In the genomic region with DNA sequence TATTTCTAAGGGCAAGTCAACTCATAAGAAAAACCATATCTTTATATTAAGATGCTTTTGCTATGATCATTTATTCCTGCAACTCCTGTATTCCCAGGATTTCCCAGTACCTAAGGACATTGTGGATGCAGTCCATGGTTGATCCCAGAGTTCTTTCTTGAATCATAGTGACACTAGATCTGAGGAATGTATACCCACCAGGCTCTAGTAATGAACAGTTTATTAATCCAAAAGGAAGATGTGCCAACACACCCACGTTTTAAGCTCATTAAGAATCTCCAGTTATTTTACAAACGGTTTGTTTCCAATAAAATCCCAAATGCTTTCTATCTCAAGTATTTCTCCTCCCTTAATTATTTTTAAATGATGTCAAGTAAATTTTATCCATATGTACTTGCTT, we compare ENCODE assay signal across 1 cellular context.
TF ChIP-seq lines count a peak whose summit lies in the region.

No MANE protein-coding gene starts in this region.

TF ChIP-seq in GM23338, 12 proteins besides CTCF, POLR2A, EP300 and RAD21 (continued from another document):
- no peak for TF ChIP-seq ZNF462 (CRISPR knock-in tag; IDR thresholded peaks at IDR 0.05)
- TF ChIP-seq ZNF114 (CRISPR knock-in tag; IDR thresholded peaks at IDR 0.05): no peak
- no peak for TF ChIP-seq JUNB (IDR thresholded peaks at IDR 0.05; ENCODE audit: unreplicated experiment)
- TF ChIP-seq EZH2 (IDR thresholded peaks at IDR 0.05; ENCODE audit: low read depth, unreplicated experiment): no peak
- no peak for TF ChIP-seq REST (IDR thresholded peaks at IDR 0.05; ENCODE audit: unreplicated experiment)
- TF ChIP-seq ZNF331 (CRISPR knock-in tag; IDR thresholded peaks at IDR 0.05; ENCODE audit: low read depth): no peak
- no peak for TF ChIP-seq CREB1 (CRISPR knock-in tag; IDR thresholded peaks at IDR 0.05; ENCODE audit: low read depth)
- no peak for TF ChIP-seq POLR2AphosphoS5 (IDR thresholded peaks at IDR 0.05; ENCODE audit: low read depth)
- TF ChIP-seq ETS1 (IDR thresholded peaks at IDR 0.05): no peak
- TF ChIP-seq EZH2phosphoT487 (IDR thresholded peaks at IDR 0.05; ENCODE audit: unreplicated experiment): no peak
